In the genomic region with DNA sequence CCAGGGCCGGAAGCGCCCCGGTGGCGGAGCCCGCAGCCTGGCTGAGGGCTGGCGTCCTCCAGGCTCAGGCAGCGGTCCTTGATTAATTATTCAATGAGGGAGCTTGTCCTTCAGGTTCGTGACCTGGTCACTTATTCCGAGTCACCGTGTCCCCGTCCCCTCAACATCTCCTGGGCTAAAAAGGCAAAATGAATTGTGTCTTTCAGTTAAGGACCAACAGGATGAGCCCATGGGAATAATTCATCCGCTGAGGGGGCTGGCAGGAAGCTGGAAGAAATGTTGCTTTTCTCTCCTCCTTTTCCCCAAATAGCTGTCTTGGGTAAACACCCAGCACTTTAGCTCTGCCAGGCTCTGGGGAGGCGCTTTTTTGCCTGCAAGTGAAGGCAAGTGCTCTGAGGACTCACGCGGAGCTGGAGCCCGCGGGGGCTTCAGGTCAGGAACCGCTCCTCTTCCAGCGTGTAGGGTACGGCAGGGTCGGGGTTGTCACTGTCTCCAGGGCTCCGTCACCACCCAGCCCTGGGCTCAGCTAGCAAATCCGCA, we compare ENCODE assay signal across 1 cellular context.
TF ChIP-seq lines count a peak whose summit lies in the region.

No MANE protein-coding gene starts in this region.

TF ChIP-seq in WTC11, 78 proteins besides CTCF, POLR2A, EP300 and RAD21 (continued from another document):
- TF ChIP-seq, protein P1, sequence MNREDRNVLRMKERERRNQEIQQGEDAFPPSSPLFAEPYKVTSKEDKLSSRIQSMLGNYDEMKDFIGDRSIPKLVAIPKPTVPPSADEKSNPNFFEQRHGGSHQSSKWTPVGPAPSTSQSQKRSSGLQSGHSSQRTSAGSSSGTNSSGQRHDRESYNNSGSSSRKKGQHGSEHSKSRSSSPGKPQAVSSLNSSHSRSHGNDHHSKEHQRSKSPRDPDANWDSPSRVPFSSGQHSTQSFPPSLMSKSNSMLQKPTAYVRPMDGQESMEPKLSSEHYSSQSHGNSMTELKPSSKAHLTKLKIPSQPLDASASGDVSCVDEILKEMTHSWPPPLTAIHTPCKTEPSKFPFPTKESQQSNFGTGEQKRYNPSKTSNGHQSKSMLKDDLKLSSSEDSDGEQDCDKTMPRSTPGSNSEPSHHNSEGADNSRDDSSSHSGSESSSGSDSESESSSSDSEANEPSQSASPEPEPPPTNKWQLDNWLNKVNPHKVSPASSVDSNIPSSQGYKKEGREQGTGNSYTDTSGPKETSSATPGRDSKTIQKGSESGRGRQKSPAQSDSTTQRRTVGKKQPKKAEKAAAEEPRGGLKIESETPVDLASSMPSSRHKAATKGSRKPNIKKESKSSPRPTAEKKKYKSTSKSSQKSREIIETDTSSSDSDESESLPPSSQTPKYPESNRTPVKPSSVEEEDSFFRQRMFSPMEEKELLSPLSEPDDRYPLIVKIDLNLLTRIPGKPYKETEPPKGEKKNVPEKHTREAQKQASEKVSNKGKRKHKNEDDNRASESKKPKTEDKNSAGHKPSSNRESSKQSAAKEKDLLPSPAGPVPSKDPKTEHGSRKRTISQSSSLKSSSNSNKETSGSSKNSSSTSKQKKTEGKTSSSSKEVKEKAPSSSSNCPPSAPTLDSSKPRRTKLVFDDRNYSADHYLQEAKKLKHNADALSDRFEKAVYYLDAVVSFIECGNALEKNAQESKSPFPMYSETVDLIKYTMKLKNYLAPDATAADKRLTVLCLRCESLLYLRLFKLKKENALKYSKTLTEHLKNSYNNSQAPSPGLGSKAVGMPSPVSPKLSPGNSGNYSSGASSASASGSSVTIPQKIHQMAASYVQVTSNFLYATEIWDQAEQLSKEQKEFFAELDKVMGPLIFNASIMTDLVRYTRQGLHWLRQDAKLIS (CRISPR knock-in tag; IDR thresholded peaks at IDR 0.05; ENCODE audit: borderline replicate concordance) = no peak
- TF ChIP-seq NR1H2 (CRISPR knock-in tag; IDR thresholded peaks at IDR 0.05) = no peak
- no peak for TF ChIP-seq EMX1 (CRISPR knock-in tag; IDR thresholded peaks at IDR 0.05)
- TF ChIP-seq, protein P2, sequence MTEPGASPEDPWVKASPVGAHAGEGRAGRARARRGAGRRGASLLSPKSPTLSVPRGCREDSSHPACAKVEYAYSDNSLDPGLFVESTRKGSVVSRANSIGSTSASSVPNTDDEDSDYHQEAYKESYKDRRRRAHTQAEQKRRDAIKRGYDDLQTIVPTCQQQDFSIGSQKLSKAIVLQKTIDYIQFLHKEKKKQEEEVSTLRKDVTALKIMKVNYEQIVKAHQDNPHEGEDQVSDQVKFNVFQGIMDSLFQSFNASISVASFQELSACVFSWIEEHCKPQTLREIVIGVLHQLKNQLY (CRISPR knock-in tag; IDR thresholded peaks at IDR 0.05) = no peak
- no peak for TF ChIP-seq SMAD4 (CRISPR knock-in tag; IDR thresholded peaks at IDR 0.05)
- TF ChIP-seq, protein P3, sequence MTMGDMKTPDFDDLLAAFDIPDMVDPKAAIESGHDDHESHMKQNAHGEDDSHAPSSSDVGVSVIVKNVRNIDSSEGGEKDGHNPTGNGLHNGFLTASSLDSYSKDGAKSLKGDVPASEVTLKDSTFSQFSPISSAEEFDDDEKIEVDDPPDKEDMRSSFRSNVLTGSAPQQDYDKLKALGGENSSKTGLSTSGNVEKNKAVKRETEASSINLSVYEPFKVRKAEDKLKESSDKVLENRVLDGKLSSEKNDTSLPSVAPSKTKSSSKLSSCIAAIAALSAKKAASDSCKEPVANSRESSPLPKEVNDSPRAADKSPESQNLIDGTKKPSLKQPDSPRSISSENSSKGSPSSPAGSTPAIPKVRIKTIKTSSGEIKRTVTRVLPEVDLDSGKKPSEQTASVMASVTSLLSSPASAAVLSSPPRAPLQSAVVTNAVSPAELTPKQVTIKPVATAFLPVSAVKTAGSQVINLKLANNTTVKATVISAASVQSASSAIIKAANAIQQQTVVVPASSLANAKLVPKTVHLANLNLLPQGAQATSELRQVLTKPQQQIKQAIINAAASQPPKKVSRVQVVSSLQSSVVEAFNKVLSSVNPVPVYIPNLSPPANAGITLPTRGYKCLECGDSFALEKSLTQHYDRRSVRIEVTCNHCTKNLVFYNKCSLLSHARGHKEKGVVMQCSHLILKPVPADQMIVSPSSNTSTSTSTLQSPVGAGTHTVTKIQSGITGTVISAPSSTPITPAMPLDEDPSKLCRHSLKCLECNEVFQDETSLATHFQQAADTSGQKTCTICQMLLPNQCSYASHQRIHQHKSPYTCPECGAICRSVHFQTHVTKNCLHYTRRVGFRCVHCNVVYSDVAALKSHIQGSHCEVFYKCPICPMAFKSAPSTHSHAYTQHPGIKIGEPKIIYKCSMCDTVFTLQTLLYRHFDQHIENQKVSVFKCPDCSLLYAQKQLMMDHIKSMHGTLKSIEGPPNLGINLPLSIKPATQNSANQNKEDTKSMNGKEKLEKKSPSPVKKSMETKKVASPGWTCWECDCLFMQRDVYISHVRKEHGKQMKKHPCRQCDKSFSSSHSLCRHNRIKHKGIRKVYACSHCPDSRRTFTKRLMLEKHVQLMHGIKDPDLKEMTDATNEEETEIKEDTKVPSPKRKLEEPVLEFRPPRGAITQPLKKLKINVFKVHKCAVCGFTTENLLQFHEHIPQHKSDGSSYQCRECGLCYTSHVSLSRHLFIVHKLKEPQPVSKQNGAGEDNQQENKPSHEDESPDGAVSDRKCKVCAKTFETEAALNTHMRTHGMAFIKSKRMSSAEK (CRISPR knock-in tag; IDR thresholded peaks at IDR 0.05; ENCODE audit: borderline replicate concordance) = no peak
- TF ChIP-seq, protein P4, sequence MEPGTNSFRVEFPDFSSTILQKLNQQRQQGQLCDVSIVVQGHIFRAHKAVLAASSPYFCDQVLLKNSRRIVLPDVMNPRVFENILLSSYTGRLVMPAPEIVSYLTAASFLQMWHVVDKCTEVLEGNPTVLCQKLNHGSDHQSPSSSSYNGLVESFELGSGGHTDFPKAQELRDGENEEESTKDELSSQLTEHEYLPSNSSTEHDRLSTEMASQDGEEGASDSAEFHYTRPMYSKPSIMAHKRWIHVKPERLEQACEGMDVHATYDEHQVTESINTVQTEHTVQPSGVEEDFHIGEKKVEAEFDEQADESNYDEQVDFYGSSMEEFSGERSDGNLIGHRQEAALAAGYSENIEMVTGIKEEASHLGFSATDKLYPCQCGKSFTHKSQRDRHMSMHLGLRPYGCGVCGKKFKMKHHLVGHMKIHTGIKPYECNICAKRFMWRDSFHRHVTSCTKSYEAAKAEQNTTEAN (CRISPR knock-in tag; IDR thresholded peaks at IDR 0.05) = no peak
- TF ChIP-seq, protein P5, sequence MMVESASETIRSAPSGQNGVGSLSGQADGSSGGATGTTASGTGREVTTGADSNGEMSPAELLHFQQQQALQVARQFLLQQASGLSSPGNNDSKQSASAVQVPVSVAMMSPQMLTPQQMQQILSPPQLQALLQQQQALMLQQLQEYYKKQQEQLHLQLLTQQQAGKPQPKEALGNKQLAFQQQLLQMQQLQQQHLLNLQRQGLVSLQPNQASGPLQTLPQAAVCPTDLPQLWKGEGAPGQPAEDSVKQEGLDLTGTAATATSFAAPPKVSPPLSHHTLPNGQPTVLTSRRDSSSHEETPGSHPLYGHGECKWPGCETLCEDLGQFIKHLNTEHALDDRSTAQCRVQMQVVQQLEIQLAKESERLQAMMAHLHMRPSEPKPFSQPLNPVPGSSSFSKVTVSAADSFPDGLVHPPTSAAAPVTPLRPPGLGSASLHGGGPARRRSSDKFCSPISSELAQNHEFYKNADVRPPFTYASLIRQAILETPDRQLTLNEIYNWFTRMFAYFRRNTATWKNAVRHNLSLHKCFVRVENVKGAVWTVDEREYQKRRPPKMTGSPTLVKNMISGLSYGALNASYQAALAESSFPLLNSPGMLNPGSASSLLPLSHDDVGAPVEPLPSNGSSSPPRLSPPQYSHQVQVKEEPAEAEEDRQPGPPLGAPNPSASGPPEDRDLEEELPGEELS (CRISPR knock-in tag; IDR thresholded peaks at IDR 0.05) = no peak
- no peak for TF ChIP-seq ELF4 (CRISPR knock-in tag; IDR thresholded peaks at IDR 0.05; ENCODE audit: low read depth)
- no peak for TF ChIP-seq ATF1 (CRISPR knock-in tag; IDR thresholded peaks at IDR 0.05)
